In the genomic region with DNA sequence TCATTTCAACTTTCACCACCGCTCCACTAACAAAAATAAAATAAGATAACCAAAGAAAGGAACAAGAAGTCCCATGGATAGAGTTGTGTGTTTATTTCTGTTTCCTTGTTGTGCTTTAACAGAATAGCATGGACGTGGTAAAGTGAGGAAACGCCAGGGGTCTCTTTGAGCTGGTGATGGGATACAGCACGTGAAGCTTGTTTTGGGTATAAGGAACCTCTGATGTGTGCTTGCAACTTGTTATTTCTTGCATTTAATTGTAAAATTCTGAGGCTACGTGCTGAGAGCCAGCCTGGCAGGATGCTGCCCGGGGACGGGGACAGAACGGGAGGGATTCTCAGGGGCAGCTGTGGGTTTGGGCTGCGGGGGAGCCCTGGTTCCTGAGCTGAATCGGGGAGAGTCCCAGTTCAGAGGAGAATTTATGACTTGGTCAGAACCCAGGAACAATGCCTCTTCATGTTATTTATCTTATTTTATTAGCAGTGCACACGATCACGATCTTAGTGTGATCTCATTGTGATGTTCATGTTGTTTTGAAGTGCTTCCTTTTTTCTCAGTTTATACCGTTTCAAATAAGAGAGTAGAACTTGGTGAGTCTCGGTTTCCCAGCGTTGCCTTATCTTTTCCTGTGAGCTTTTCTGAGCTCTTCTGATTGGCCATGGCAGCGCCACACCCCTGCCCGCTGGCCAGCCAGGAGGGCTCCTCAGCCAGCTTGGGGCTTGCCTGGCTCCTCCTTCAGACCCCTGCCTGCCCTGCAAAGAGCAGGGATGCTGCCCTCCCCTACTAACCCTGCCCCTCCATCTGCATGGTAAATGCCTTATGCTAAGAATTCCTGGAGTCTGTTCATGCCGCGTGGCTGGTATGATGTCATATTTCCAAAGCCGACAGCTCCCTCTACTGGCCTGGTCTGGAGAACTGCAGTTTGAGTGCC, we compare ENCODE assay signal across 8 cellular contexts.
A peak's percentile ranks its signal among the peaks of the same experiment; 100 is the strongest.
DNase-seq lines count a peak whose midpoint lies in the region; ATAC-seq and TF ChIP-seq lines count a peak whose summit lies in the region.

No MANE protein-coding gene starts in this region.

- no peaks in the 10 kb centered on the region for H3K27me3 ChIP-seq in ovary
- no peaks in the 10 kb centered on the region for H3K27me3 ChIP-seq in thyroid gland

- peaks cover 4% of the 10 kb centered on the region for H3K4me1 ChIP-seq in ovary (ENCODE audit: insufficient read depth)
- peaks cover 0 to 5% of the 10 kb centered on the region in 2 donors for H3K4me1 ChIP-seq in thyroid gland

- H3K27ac ChIP-seq in ovary, result peak overlapping the region; percentile 44 to 79
- H3K27ac ChIP-seq in thyroid gland, result no peak overlapping the region

- peaks cover 11% of the 10 kb centered on the region for H3K36me3 Mint-ChIP-seq in activated naive CD8-positive, alpha-beta T cell treated with anti-CD3 and anti-CD28 coated beads for 36 hours

- no peak for TF ChIP-seq POLR2A in ovary (IDR thresholded peaks at IDR 0.05)
- no peak for TF ChIP-seq POLR2A in thyroid gland (IDR thresholded peaks at IDR 0.05)

- H3K9me3 Mint-ChIP-seq in activated naive CD8-positive, alpha-beta T cell treated with anti-CD3 and anti-CD28 coated beads for 36 hours, result peaks cover 6% of the 10 kb centered on the region

- H3K4me3 ChIP-seq in GM12864 (ENCODE audit: low read depth, low read length) (peak overlapping the region; percentile 3), ovary (peak overlapping the region; percentile 26), thyroid gland (replicated peaks in 1 of 3) (no peak overlapping the region)

- TF ChIP-seq CTCF in GM12864 (IDR thresholded peaks at IDR 0.05; ENCODE audit: low read depth, low read length, missing control alignments) (peak; percentile 79), ovary (IDR thresholded peaks at IDR 0.05) (peak; percentile 76 to 95 (median 86)), thyroid gland (IDR thresholded peaks at IDR 0.05) (peak in 5 of 6 experiments; percentile 65 to 98 (median 93))

- H3K4me1 Mint-ChIP-seq in activated naive CD8-positive, alpha-beta T cell treated with anti-CD3 and anti-CD28 coated beads for 36 hours, result peaks cover 44% of the 10 kb centered on the region

- H3K36me3 ChIP-seq in ovary (no peaks in the 10 kb centered on the region), thyroid gland (no peaks in the 10 kb centered on the region)

- 1 to 2% (median 2%) methylated on average over 20 of the region's 20 CpGs for WGBS in ovary, 3 donors
- 21% methylated on average over 20 of the region's 20 CpGs for WGBS in thyroid gland, 2 donors

- peak overlapping the region; percentile 79 for H3K27ac Mint-ChIP-seq in activated naive CD8-positive, alpha-beta T cell treated with anti-CD3 and anti-CD28 coated beads for 36 hours

- peak overlapping the region; percentile 77 for H3K4me3 Mint-ChIP-seq in activated naive CD8-positive, alpha-beta T cell treated with anti-CD3 and anti-CD28 coated beads for 36 hours

- H3K9me3 ChIP-seq in ovary (no peaks in the 10 kb centered on the region), thyroid gland (no peaks in the 10 kb centered on the region)

- ATAC-seq in HG02610 (IDR thresholded peaks at IDR 0.05; ENCODE audit: unreplicated experiment) (peak; percentile 43), Right ventricle myocardium inferior (peak; percentile 93)

- DNase-seq in GM12864 (ENCODE audit: low read depth), result no peak
- peak; percentile 89 for DNase-seq in NCI-H1048 (lab: John Stamatoyannopoulos, UW)
- DNase-seq in SKM-1 (lab: John Stamatoyannopoulos, UW; ENCODE audit: unreplicated experiment), result peak; percentile 82
- DNase-seq in activated naive CD8-positive, alpha-beta T cell treated with anti-CD3 and anti-CD28 coated beads for 36 hours, result peak; percentile 79
- DNase-seq in Right ventricle myocardium inferior (ENCODE audit: missing footprints), result peak; percentile 86
- peak; percentile 84 to 91 (median 88) for DNase-seq in ovary
- DNase-seq in thyroid gland, result peak; percentile 74 to 85

- TF ChIP-seq EP300 in ovary (IDR thresholded peaks at IDR 0.05), result no peak

- intact Hi-C loops in Right ventricle myocardium inferior (cut with DNase I) (loop anchor here (1.0 to 5.0 kb wide), 3 partner anchors 23 to 175 kb away; a partner anchor contains a TSS), ovary (cut with DNase I) (loop anchor here (5.0 to 10.0 kb wide), 5 partner anchors 170 to 345 kb away; no protein-coding TSS in a partner anchor), thyroid gland (cut with DNase I) (loop anchor here (5.0 to 10.0 kb wide), 2 partner anchors 175 to 343 kb away; no protein-coding TSS in a partner anchor)

- H3K27me3 Mint-ChIP-seq in activated naive CD8-positive, alpha-beta T cell treated with anti-CD3 and anti-CD28 coated beads for 36 hours, result peaks cover 11% of the 10 kb centered on the region

Comparison
In these comparisons a context has a peak if more than half of its experiments do, and no peak if none do; other contexts are left out.
1. H3K4me3 ChIP-seq: peak in GM12864 (single experiment) and ovary (single experiment); none in thyroid gland (0 of 3).
2. H3K27ac ChIP-seq: peak in ovary (2 of 2); none in thyroid gland (0 of 3).
3. Peak in every context shown above with its lines, with median percentiles within 50 percentile points of each other: CTCF ChIP-seq.